In the genomic region with DNA sequence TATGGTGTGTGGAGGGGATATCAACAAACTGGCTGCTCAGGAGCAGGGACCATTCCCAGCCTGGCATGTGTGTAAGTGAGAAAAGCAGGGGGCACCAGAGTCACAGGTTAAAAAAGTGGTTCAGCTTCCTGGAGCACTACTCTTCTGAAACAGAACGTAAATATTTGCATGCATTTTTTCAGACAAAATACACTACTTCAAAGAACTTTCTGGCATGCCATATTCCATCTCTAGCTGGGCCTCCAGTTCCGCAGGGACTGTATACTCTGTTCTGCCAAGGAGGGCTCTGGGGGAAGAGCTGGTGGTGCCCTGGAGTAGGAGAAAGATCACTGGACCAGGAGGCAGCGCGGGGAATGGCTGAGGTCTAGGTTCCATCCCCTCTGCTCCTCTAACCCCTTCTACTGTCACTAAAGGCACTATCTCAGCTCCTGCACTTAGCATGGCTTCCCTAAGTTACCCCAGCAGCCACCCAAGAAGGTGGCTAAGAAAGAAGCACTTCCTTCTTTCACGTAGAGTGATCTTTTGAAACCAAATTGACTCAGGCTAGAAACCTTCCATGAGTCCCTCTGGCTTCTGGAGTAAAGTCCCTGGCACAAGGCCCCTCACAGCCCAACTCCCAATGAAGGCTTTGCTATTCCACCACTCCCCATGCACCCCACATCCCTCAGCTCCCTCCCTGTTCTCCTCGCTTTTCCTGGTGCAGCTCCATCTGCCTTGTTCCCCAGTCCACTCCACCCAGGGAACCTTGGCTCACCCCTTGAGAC, we compare ENCODE assay signal across 10 cellular contexts. TPM values are rescaled to one million over a fixed set of nuclear protein-coding genes. Genes with fewer than 3 reads are reported as not detected.
DNase-seq lines count a peak whose midpoint lies in the region; ATAC-seq and TF ChIP-seq lines count a peak whose summit lies in the region.
"Had no signal": no experiment of that assay in that cellular context is flagged by ENCODE, and none has a peak within 500 bp of the region (broad histone marks: within the 10 kb centered on the region; RNA-seq: fewer than 3 reads in every experiment).

No MANE protein-coding gene starts in this region.

- H3K4me1 ChIP-seq in DND-41 (ENCODE audit: insufficient read depth, low read length): peaks cover 17% of the 10 kb centered on the region
- H3K4me1 ChIP-seq: thyroid gland had no signal

- peak; percentile 42 for TF ChIP-seq CTCF in DND-41 (IDR thresholded peaks at IDR 0.05; ENCODE audit: borderline replicate concordance, extremely low read depth, low read length, poor library complexity, severe bottlenecking)

- H3K9ac ChIP-seq in DND-41 (ENCODE audit: low read depth, low read length): no peak overlapping the region

- no peaks in the 10 kb centered on the region for H3K36me3 ChIP-seq in DND-41 (ENCODE audit: insufficient read depth, low read length)
- H3K36me3 ChIP-seq: thyroid gland had no signal

- no peaks in the 10 kb centered on the region for H3K27me3 ChIP-seq in DND-41 (ENCODE audit: insufficient read depth, low read length, poor library complexity)
- H3K27me3 ChIP-seq: thyroid gland had no signal

- ATAC-seq in DND-41 (ENCODE audit: insufficient read depth, low read depth) (0 out of 3 replicates have a peak, but pooled peaks have one; percentile 29), HG02642 (IDR thresholded peaks at IDR 0.05; ENCODE audit: poor library complexity, unreplicated experiment) (no peak)

- H3K4me2 ChIP-seq in DND-41 (ENCODE audit: insufficient read depth, low read length): no peak overlapping the region

- H4K20me1 ChIP-seq in DND-41 (ENCODE audit: insufficient read depth, low read length): no peaks in the 10 kb centered on the region

- H3K79me2 ChIP-seq in DND-41 (ENCODE audit: insufficient read depth, low read length): no peaks in the 10 kb centered on the region

- no peaks in the 10 kb centered on the region for H3K9me3 ChIP-seq in DND-41 (ENCODE audit: insufficient read depth, low read length, severe bottlenecking)
- H3K9me3 ChIP-seq: thyroid gland had no signal

- H3K27ac ChIP-seq in DND-41 (ENCODE audit: low read length): no peak overlapping the region
- H3K27ac ChIP-seq: thyroid gland had no signal

- no peak overlapping the region for H3K4me3 ChIP-seq in DND-41 (ENCODE audit: low read depth in 1 of 2, low read length in 2 of 2)
- H3K4me3 ChIP-seq: thyroid gland had no signal

- DNase-seq in DND-41: no peak
- DNase-seq in KBM-7: peak; percentile 24
- peak; percentile 19 for DNase-seq in astrocyte of the hippocampus (ENCODE audit: low read depth, low spot score)
- DNase-seq in mucosa of gallbladder (ENCODE audit: low spot score): peak; percentile 24
- no peak for DNase-seq in OCI-M2 (lab: John Stamatoyannopoulos, UW; ENCODE audit: unreplicated experiment)
- no peak for DNase-seq in RKO (ENCODE audit: low spot score)
- no peak for DNase-seq in NCI-H510A (lab: John Stamatoyannopoulos, UW)
- DNase-seq: activated CD4-positive, alpha-beta T cell treated with anti-CD3 and anti-CD28 coated beads, Interleukin-2, amount 50 U/mL, for 48 hours; thyroid gland had no signal

- in situ Hi-C loops in KBM-7 (cut with MboI; ENCODE audit: low pct_unique_long_range_greater_than_20kb, low sequenced_read_pairs): no loop called here

- no peak overlapping the region for H2AFZ ChIP-seq in DND-41 (ENCODE audit: low read depth, low read length)

RNA-seq across cellular contexts. Expression of gene CABLES1, which starts 57.6 kb away (rescaled TPM):
- 14.6 TPM for total RNA-seq in mucosa of gallbladder

Comparison
In these comparisons a context has a peak if more than half of its experiments do, and no peak if none do; other contexts are left out.
1. DNase-seq: peak in KBM-7 (single experiment), astrocyte of the hippocampus (single experiment) and mucosa of gallbladder (single experiment); none in DND-41 (single experiment), OCI-M2 (single experiment), RKO (single experiment) and NCI-H510A (single experiment).